ENCODE assay signal across 12 cellular contexts in genomic region chr5:37838933-37839341, GRCh38. TPM values are rescaled to one million over a fixed set of nuclear protein-coding genes. Genes with fewer than 3 reads are reported as not detected.
DNase-seq lines count a peak whose midpoint lies in the region; ATAC-seq lines count a peak whose summit lies in the region.
"Had no signal": no experiment of that assay in that cellular context is flagged by ENCODE, and none has a peak within 500 bp of the region (broad histone marks: within the 10 kb centered on the region; RNA-seq: fewer than 3 reads in every experiment).

No MANE protein-coding gene starts in this region.

- ATAC-seq in GM21723 (IDR thresholded peaks at IDR 0.05; ENCODE audit: unreplicated experiment): no peak
- ATAC-seq in GM21390 (IDR thresholded peaks at IDR 0.05; ENCODE audit: unreplicated experiment): no peak
- ATAC-seq: effector memory CD8-positive, alpha-beta T cell had no signal

- H3K4me1 ChIP-seq in SJSA1 (replicated peaks) (peaks cover 27% of the 10 kb centered on the region), iPS-18a (ENCODE audit: control insufficient read depth, low read depth, low read length) (peaks cover 26% of the 10 kb centered on the region)

- DNase-seq in NCI-H524 (lab: John Stamatoyannopoulos, UW): peak; percentile 17 to 53
- DNase-seq in NCI-H524 treated with DMSO at 0.1 percent for 48 hours (lab: John Stamatoyannopoulos, UW): no peak
- DNase-seq in SJSA1 (ENCODE audit: low read depth in 1 of 2, low spot score in 2 of 2): peak in 1 of 2 experiments; percentile 39
- no peak for DNase-seq in stimulated activated CD4-positive, alpha-beta T cell treated with anti-CD3 and anti-CD28 coated beads, Interleukin-2, amount 100 ng/mL, for 48 hours
- DNase-seq: activated CD4-positive, alpha-beta T cell treated with anti-CD3 and anti-CD28 coated beads for 1 hour; effector memory CD8-positive, alpha-beta T cell had no signal

- H3K27me3 ChIP-seq in SJSA1 (replicated peaks) (no peaks in the 10 kb centered on the region), iPS-18a (ENCODE audit: control insufficient read depth, insufficient read depth, low read length) (peaks cover 99% of the 10 kb centered on the region)

- H3K27ac ChIP-seq in SJSA1 (no peak overlapping the region), iPS-18a (ENCODE audit: low read length) (no peak overlapping the region), skin epidermis (peak overlapping the region in 3 of 21 experiments; percentile 23 to 75 (median 55))
- H3K27ac ChIP-seq: upper lobe of left lung had no signal

- no peak overlapping the region for H3K9ac ChIP-seq in iPS-18a (ENCODE audit: low read length)

- peaks cover 6% of the 10 kb centered on the region for H3K9me3 ChIP-seq in SJSA1 (replicated peaks)
- H3K9me3 ChIP-seq in iPS-18a (ENCODE audit: control insufficient read depth, low read depth, low read length): no peaks in the 10 kb centered on the region
- H3K9me3 ChIP-seq: upper lobe of left lung had no signal

- H3K4me3 ChIP-seq in SJSA1: peak overlapping the region; percentile 89
- peak overlapping the region; percentile 51 for H3K4me3 ChIP-seq in iPS-18a (ENCODE audit: low read length)
- H3K4me3 ChIP-seq in skin epidermis: peak overlapping the region; percentile 28 to 42 (median 34)

- H3K36me3 ChIP-seq in SJSA1: peaks cover 36% of the 10 kb centered on the region
- H3K36me3 ChIP-seq in iPS-18a (ENCODE audit: control insufficient read depth, low read depth, low read length): no peaks in the 10 kb centered on the region
- H3K36me3 ChIP-seq: upper lobe of left lung had no signal

RNA-seq across cellular contexts. Expression of gene GDNF, which starts 0.9 kb away (rescaled TPM):
- total RNA-seq in SJSA1 (2014; rRNA removed; shearing (Covaris generic)): 2.9 and 5.8 TPM in 2 replicates
- total RNA-seq: pulmonary artery endothelial cell had no signal

Comparison
In these comparisons a context has a peak if more than half of its experiments do, and no peak if none do; other contexts are left out.
1. DNase-seq: peak in NCI-H524 (2 of 2); none in NCI-H524 treated with DMSO at 0.1 percent for 48 hours (single experiment) and stimulated activated CD4-positive, alpha-beta T cell treated with anti-CD3 and anti-CD28 coated beads, Interleukin-2, amount 100 ng/mL, for 48 hours (0 of 2).
2. H3K4me3 ChIP-seq: peak in every context shown above with its lines; median percentile 89 in SJSA1; 51 in iPS-18a; 34 in skin epidermis.